ENCODE assay signal across 9 cellular contexts in the genomic region with DNA sequence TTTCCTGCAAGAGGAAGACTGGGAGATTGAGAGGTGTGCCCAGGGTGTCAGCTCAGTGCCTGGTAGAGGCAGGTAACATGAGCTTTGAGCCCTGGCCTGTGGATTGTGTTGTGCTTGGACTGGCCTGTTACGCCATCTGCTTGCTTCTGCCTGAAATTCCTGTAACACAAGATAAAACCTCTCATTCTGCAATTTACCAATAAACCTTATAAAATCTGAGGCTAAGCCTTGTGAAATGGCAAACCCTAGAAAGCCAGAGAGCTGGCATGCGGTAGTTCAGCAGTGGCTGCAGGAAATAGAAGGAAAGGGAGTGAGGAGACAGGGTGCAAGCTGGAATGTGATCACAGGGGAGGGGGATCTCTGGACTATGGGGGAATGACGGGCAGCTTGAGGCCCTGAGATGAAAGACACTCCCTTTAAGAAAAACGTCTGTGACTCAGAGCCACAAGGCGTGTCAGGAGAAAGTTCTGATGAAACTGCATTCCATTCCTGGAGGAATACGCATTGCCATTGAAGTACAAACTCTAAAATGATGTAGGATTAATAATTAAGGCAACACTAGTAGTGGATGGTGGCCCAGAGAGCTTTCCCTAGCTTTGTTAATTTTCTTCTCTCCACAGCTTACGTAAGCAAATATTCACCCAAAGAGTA. TPM values are rescaled to one million over a fixed set of nuclear protein-coding genes. Genes with fewer than 3 reads are reported as not detected.
A peak's percentile ranks its signal among the peaks of the same experiment; 100 is the strongest.
DNase-seq lines count a peak whose midpoint lies in the region; ATAC-seq lines count a peak whose summit lies in the region.
"Had no signal": no experiment of that assay in that cellular context is flagged by ENCODE, and none has a peak within 500 bp of the region (broad histone marks: within the 10 kb centered on the region; RNA-seq: fewer than 3 reads in every experiment).

No MANE protein-coding gene starts in this region.

- no peak for ATAC-seq in activated CD8-positive, alpha-beta memory T cell treated with anti-CD3 and anti-CD28 coated beads, Interleukin-2, amount 10 ng/mL, durations not matched to agents 7 days and 5 days
- ATAC-seq in GM21447 (IDR thresholded peaks at IDR 0.05; ENCODE audit: unreplicated experiment) (no peak), left colon (no peak)

- H3K27ac Mint-ChIP-seq in activated CD8-positive, alpha-beta memory T cell treated with anti-CD3 and anti-CD28 coated beads, Interleukin-2, amount 10 ng/mL, durations not matched to agents 7 days and 5 days, result no peak overlapping the region

- no peak overlapping the region for H3K4me3 Mint-ChIP-seq in activated CD8-positive, alpha-beta memory T cell treated with anti-CD3 and anti-CD28 coated beads, Interleukin-2, amount 10 ng/mL, durations not matched to agents 7 days and 5 days

- no peaks in the 10 kb centered on the region for H3K9me3 Mint-ChIP-seq in activated CD8-positive, alpha-beta memory T cell treated with anti-CD3 and anti-CD28 coated beads, Interleukin-2, amount 10 ng/mL, durations not matched to agents 7 days and 5 days (ENCODE audit: low read depth)

- CTCF ChIA-PET in activated CD8-positive, alpha-beta memory T cell treated with anti-CD3 and anti-CD28 coated beads, Interleukin-2, amount 10 ng/mL, durations not matched to agents 7 days and 5 days (lab: Charles Lee), result no interaction called here

- H3K36me3 Mint-ChIP-seq in activated CD8-positive, alpha-beta memory T cell treated with anti-CD3 and anti-CD28 coated beads, Interleukin-2, amount 10 ng/mL, durations not matched to agents 7 days and 5 days, result no peaks in the 10 kb centered on the region

- no peaks in the 10 kb centered on the region for H3K4me1 Mint-ChIP-seq in activated CD8-positive, alpha-beta memory T cell treated with anti-CD3 and anti-CD28 coated beads, Interleukin-2, amount 10 ng/mL, durations not matched to agents 7 days and 5 days

- intact Hi-C loops in left colon (cut with DNase I, micrococcal nuclease), result no loop called here

- peaks cover 18% of the 10 kb centered on the region for H3K27me3 Mint-ChIP-seq in activated CD8-positive, alpha-beta memory T cell treated with anti-CD3 and anti-CD28 coated beads, Interleukin-2, amount 10 ng/mL, durations not matched to agents 7 days and 5 days

- DNase-seq in HPDE6-E6E7 (ENCODE audit: extremely low spot score), result peak; percentile 89
- DNase-seq in astrocyte of the hippocampus (ENCODE audit: low read depth, low spot score), result peak; percentile 94
- DNase-seq in kidney tubule cell (ENCODE audit: low spot score), result peak; percentile 99
- DNase-seq in activated CD4-positive, alpha-beta T cell treated with anti-CD3 and anti-CD28 coated beads for 1 hour, result no peak
- no peak for DNase-seq in activated CD8-positive, alpha-beta memory T cell treated with anti-CD3 and anti-CD28 coated beads, Interleukin-2, amount 10 ng/mL, durations not matched to agents 7 days and 5 days
- no peak for DNase-seq in left colon
- DNase-seq: NCI-H1417 treated with DMSO at 0.1 percent for 48 hours, SIG-M5 had no signal

RNA-seq across cellular contexts. Expression of a gene that starts 26.3 kb away (rescaled TPM):
- total RNA-seq in activated CD8-positive, alpha-beta memory T cell treated with anti-CD3 and anti-CD28 coated beads, Interleukin-2, amount 10 ng/mL, durations not matched to agents 7 days and 5 days, result under 1 TPM; 0.18 to 0.21 TPM
- total RNA-seq in left colon, result under 1 TPM; 0.20 to 0.55 TPM

Comparison
In these comparisons a context has a peak if more than half of its experiments do, and no peak if none do; other contexts are left out.
1. DNase-seq: peak in HPDE6-E6E7 (single experiment), astrocyte of the hippocampus (single experiment) and kidney tubule cell (single experiment); none in activated CD4-positive, alpha-beta T cell treated with anti-CD3 and anti-CD28 coated beads for 1 hour (single experiment), activated CD8-positive, alpha-beta memory T cell treated with anti-CD3 and anti-CD28 coated beads, Interleukin-2, amount 10 ng/mL, durations not matched to agents 7 days and 5 days (single experiment) and left colon (0 of 2).